Comparison of ENCODE assay signal across 8 cellular contexts in the genomic region with DNA sequence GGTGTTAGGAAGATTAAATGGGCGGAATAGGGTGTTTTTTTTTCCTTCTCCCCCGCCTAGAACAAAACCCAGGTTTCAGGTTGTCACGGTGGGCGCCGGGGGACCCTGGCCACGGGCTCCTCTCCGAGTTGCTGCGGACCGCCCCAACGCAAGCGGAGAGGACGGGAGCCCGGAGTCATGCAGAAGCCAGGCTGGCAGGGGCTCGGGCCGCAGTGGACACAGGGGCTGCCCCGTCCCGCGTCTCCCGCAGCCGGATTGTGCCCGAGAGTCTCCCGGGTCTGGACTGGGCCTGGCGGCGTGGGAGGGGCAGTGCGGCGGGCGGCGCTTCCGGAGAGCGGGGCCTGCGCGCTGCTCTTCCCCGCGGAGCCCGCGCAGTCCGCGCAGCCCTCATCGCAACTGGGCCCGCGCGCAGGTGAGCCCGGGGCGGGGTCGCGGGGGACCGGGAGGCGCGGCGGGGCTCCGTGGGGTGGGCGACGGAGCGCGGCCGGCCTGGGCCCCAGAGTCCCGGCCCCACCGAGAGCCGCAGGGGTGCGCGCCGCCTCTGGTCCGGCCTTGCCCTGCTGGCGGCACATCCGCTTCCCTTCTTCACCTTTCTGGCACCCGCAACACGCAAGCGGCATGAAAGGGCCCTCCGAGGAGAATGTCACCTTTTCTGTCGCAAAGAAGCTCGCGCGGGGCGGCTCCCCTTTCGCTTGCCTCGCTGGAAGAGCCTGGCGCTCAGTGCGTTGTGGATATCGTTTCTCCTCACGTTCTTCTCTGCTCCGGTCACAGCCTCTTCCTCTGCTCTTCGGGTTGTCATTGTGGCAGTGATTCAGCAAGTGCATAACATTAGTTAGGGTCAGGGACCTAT. TPM values are rescaled to one million over a fixed set of nuclear protein-coding genes. Genes with fewer than 3 reads are reported as not detected.
A peak's percentile ranks its signal among the peaks of the same experiment; 100 is the strongest.
DNase-seq lines count a peak whose midpoint lies in the region; ATAC-seq and TF ChIP-seq lines count a peak whose summit lies in the region.

A gene with protein sequence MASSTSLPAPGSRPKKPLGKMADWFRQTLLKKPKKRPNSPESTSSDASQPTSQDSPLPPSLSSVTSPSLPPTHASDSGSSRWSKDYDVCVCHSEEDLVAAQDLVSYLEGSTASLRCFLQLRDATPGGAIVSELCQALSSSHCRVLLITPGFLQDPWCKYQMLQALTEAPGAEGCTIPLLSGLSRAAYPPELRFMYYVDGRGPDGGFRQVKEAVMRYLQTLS (plus strand): TSS at position 352 of the 850 bp plus-strand sequence. CDS start 7,802 bp downstream, outside the sequence.

- H3K4me1 Mint-ChIP-seq in naive thymus-derived CD4-positive, alpha-beta T cell, result peaks cover 35 to 62% (median 55%) of the 10 kb centered on the region in 7 donors

- peak; percentile 70 for DNase-seq in CMK (ENCODE audit: low read depth)
- peak; percentile 29 for DNase-seq in HT1080 (ENCODE audit: low read depth)
- peak; percentile 46 for DNase-seq in RWPE1 (ENCODE audit: low spot score)
- peak; percentile 64 for DNase-seq in activated effector memory CD4-positive, alpha-beta T cell treated with Interleukin-2 at 50 U/mL for 16 hours
- DNase-seq in fibroblast of mammary gland (ENCODE audit: low read depth), result peak; percentile 50
- peak; percentile 55 to 77 (median 75) for DNase-seq in naive thymus-derived CD4-positive, alpha-beta T cell
- peak; percentile 67 for DNase-seq in testis

- CTCF ChIA-PET in RWPE1 (lab: Yijun Ruan, JAX), result interaction anchor here (0.6 kb wide), 2 partner anchors 102 to 353 kb away, joined by 3 to 6 read pairs; no protein-coding TSS in a partner anchor
- CTCF ChIA-PET in naive thymus-derived CD4-positive, alpha-beta T cell (lab: Charles Lee), result no interaction called here

- H3K27ac ChIP-seq in RWPE1 (peak within 1 kb of the TSS; percentile 88), testis (peak within 1 kb of the TSS; percentile 71 to 78)
- peak within 1 kb of the TSS; percentile 86 for H3K27ac ChIP-seq in naive thymus-derived CD4-positive, alpha-beta T cell (ENCODE audit: low read depth, low read length)

- peak; percentile 62 for ATAC-seq in GM19467 (IDR thresholded peaks at IDR 0.05; ENCODE audit: unreplicated experiment)
- ATAC-seq in naive thymus-derived CD4-positive, alpha-beta T cell, result peak; percentile 79

- H3K36me3 ChIP-seq in naive thymus-derived CD4-positive, alpha-beta T cell (ENCODE audit: control insufficient read depth in 2 of 3, insufficient read depth in 3 of 3, low read length in 3 of 3), result peaks cover 0 to 2% (median 0%) of the 10 kb centered on the region in 3 experiments
- no peaks in the 10 kb centered on the region for H3K36me3 ChIP-seq in testis (ENCODE audit: low read depth, missing control alignments)

- H3K9me3 Mint-ChIP-seq in naive thymus-derived CD4-positive, alpha-beta T cell, result no peaks in the 10 kb centered on the region

- POLR2A ChIA-PET in RWPE1 (lab: Yijun Ruan, JAX; ENCODE audit: low non-redundant PET), result interaction anchor here (0.8 kb wide), 1 partner anchor 70 kb away, joined by 3 read pairs; no protein-coding TSS in a partner anchor
- POLR2A ChIA-PET in naive thymus-derived CD4-positive, alpha-beta T cell (lab: Charles Lee), result interaction anchor here (0.7 to 5.7 kb wide), 15 partner anchors 8 to 691 kb away, joined by 3 to 122 read pairs (median 4); a partner anchor contains a TSS

- peak within 1 kb of the TSS; percentile 93 to 99 (median 97) for H3K27ac Mint-ChIP-seq in naive thymus-derived CD4-positive, alpha-beta T cell

- H3K4me3 Mint-ChIP-seq in naive thymus-derived CD4-positive, alpha-beta T cell, result peak within 1 kb of the TSS; percentile 88 to 100 (median 98)

- H3K4me1 ChIP-seq in naive thymus-derived CD4-positive, alpha-beta T cell (ENCODE audit: control insufficient read depth in 2 of 2, insufficient read depth in 2 of 2, low read length in 2 of 2), result peaks cover 16 to 28% of the 10 kb centered on the region in 2 donors
- H3K4me1 ChIP-seq in testis, result peaks cover 7% of the 10 kb centered on the region

- WGBS in testis, 2 donors, result 0 to 1% methylated on average over 9 to 71 of the region's 82 CpGs

- H3K4me3 ChIP-seq in fibroblast of mammary gland (ENCODE audit: control insufficient read depth, low read depth, low read length) (peak within 1 kb of the TSS; percentile 72), testis (peak within 1 kb of the TSS; percentile 71 to 77)
- H3K4me3 ChIP-seq in naive thymus-derived CD4-positive, alpha-beta T cell (ENCODE audit: low read length), result peak within 1 kb of the TSS; percentile 77

- no peak for TF ChIP-seq POLR2A in testis (IDR thresholded peaks at IDR 0.05)

- intact Hi-C loops in naive thymus-derived CD4-positive, alpha-beta T cell (cut with micrococcal nuclease), result loop anchor here (1.0 to 5.0 kb wide), 7 partner anchors 14 to 1331 kb away; a partner anchor contains a TSS
- intact Hi-C loops in testis (cut with DNase I; ENCODE audit: low total_unique reads), result no loop called here

- H3K27me3 Mint-ChIP-seq in naive thymus-derived CD4-positive, alpha-beta T cell, result no peaks in the 10 kb centered on the region

- TF ChIP-seq CTCF in RWPE1 (conservative IDR thresholded peaks at IDR 0.05; ENCODE audit: low read depth), result no peak
- no peak for TF ChIP-seq CTCF in fibroblast of mammary gland (conservative IDR thresholded peaks at IDR 0.05; ENCODE audit: control insufficient read depth, insufficient read depth, low read depth, low read length)
- TF ChIP-seq CTCF in testis (IDR thresholded peaks at IDR 0.05), result peak in 1 of 3 experiments; percentile 35

- no peaks in the 10 kb centered on the region for H3K9me3 ChIP-seq in naive thymus-derived CD4-positive, alpha-beta T cell (ENCODE audit: control insufficient read depth in 2 of 3, low read length in 3 of 3)
- H3K9me3 ChIP-seq in testis, result no peaks in the 10 kb centered on the region

- no peaks in the 10 kb centered on the region for H3K27me3 ChIP-seq in naive thymus-derived CD4-positive, alpha-beta T cell (ENCODE audit: control insufficient read depth in 2 of 2, insufficient read depth in 2 of 2, low read length in 2 of 2)
- H3K27me3 ChIP-seq in testis, result no peaks in the 10 kb centered on the region

- peaks cover 0 to 15% (median 5%) of the 10 kb centered on the region in 5 donors for H3K36me3 Mint-ChIP-seq in naive thymus-derived CD4-positive, alpha-beta T cell

RNA-seq across cellular contexts. Expression of the gene that starts here (rescaled TPM):
- 3.3 and 3.6 TPM in 2 replicates for total RNA-seq in HT1080 (2014; rRNA removed; shearing (Covaris generic))
- 5.0 and 6.3 TPM in 2 replicates for polyA plus RNA-seq in HT1080 (2015; cell fraction: cytosol; rRNA removed)
- 4.2 and 5.6 TPM in 2 replicates for polyA plus RNA-seq in HT1080 (2015; cell fraction: nucleus; rRNA removed)
- 10 to 100 TPM; 12.9 to 21.5 (median 17.9) TPM for total RNA-seq in naive thymus-derived CD4-positive, alpha-beta T cell
- 10 to 100 TPM in 1 of 2 donors, 1 to 10 TPM in 1; 9.6 to 15.3 TPM for polyA plus RNA-seq in naive thymus-derived CD4-positive, alpha-beta T cell
- 1 to 10 TPM; 5.7 to 5.9 TPM for total RNA-seq in testis
- 3.6 TPM for polyA plus RNA-seq in testis (ENCODE audit: insufficient read depth, low read depth, low replicate concordance)

Comparison
In these comparisons a context has a peak if more than half of its experiments do, and no peak if none do; other contexts are left out.
1. Peak in every context shown above with its lines: DNase-seq, ATAC-seq, H3K4me3 ChIP-seq and H3K27ac ChIP-seq.